ENCODE assay signal across 1 cellular context in the genomic region with DNA sequence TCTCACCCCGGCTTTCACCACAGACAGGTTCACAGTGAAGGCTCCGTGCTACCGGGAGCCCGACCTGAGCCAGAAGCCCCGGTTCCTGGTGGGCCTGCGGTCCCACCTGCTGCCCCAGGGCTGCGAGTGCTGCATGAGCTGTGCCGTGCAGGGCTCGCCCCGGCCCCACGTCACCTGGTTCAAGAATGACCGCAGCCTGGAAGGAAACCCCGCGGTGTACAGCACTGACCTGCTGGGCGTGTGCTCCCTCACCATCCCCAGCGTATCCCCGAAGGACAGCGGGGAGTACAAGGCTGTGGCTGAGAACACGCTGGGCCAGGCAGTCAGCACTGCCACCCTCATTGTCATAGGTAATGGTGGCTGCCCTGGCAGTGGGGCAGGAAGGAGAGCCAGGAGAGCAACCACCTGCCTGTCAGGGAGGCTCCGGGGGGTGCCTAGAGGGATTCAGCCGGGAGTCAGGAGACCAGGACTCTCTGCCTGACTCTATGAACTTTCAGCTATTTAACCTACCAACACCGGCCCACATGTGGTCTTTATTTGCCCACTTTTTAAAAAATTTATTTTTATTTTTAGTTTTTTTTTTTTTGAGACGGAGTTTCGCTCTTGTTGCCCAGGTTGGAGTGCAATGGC.
TF ChIP-seq lines count a peak whose summit lies in the region.

No MANE protein-coding gene starts in this region.

TF ChIP-seq in IMR-90, 13 proteins besides CTCF, POLR2A, EP300 and RAD21 (continued from another document):
- TF ChIP-seq, protein P1, sequence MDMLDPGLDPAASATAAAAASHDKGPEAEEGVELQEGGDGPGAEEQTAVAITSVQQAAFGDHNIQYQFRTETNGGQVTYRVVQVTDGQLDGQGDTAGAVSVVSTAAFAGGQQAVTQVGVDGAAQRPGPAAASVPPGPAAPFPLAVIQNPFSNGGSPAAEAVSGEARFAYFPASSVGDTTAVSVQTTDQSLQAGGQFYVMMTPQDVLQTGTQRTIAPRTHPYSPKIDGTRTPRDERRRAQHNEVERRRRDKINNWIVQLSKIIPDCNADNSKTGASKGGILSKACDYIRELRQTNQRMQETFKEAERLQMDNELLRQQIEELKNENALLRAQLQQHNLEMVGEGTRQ (IDR thresholded peaks at IDR 0.05; ENCODE audit: low read depth, low read length) = no peak
- TF ChIP-seq RFX5 (IDR thresholded peaks at IDR 0.05; ENCODE audit: low read depth, low read length) (no peak), ELK1 (IDR thresholded peaks at IDR 0.05; ENCODE audit: borderline replicate concordance, low read depth, low read length) (no peak), MAZ (IDR thresholded peaks at IDR 0.05; ENCODE audit: borderline replicate concordance, low read depth, low read length) (no peak), RCOR1 (IDR thresholded peaks at IDR 0.05; ENCODE audit: insufficient replicate concordance, low read length) (no peak), MXI1 (IDR thresholded peaks at IDR 0.05; ENCODE audit: borderline replicate concordance, low read depth, low read length) (no peak), NFE2L2 (IDR thresholded peaks at IDR 0.05; ENCODE audit: low read depth, low read length) (no peak), CHD1 (IDR thresholded peaks at IDR 0.05; ENCODE audit: low read depth, low read length) (no peak), FOS (IDR thresholded peaks at IDR 0.05; ENCODE audit: low read depth, low read length) (no peak), BHLHE40 (IDR thresholded peaks at IDR 0.05; ENCODE audit: low read depth, low read length) (no peak), SMC3 (IDR thresholded peaks at IDR 0.05; ENCODE audit: low read depth, low read length) (no peak), CEBPB (IDR thresholded peaks at IDR 0.05; ENCODE audit: low read depth, low read length) (no peak)
